ENCODE assay signal across 8 cellular contexts in the genomic region with DNA sequence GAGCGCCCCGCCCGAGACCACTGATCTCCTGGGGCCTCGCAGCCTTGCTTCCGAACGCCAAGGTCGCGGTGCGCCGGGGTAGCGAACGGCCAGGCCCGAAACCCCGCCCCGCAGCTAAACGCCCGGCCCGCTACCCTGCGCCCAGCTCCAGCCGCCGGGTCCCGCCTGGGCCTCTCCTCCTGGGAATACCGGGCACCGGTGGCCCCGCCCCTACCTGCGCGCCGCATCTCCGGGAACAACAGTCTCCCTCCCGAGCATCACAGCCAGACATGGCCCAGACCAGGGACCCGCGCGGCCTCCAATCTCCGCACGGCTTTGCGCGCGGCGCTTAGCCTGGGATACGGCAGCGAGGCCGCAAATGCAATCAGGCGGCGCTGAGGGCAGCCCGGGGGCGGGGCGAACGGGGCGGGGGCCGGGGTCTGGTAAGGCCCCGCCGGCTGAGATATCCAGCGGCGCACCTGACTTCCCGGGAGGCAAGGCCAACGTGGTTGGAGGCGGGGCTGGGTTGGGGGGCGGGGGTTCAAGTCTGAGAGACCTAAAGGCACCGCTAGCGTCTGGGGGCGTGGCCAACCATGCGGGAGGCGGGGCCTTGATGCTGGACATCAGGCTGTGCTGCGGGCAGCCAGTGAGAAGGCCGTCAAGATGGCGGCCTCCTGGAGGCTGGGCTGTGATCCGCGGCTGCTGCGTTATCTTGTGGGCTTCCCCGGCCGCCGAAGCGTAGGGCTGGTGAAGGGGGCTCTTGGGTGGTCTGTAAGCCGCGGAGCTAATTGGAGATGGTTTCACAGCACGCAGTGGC. TPM values are rescaled to one million over a fixed set of nuclear protein-coding genes. Genes with fewer than 3 reads are reported as not detected.
DNase-seq lines count a peak whose midpoint lies in the region; ATAC-seq and TF ChIP-seq lines count a peak whose summit lies in the region.

A gene with protein sequence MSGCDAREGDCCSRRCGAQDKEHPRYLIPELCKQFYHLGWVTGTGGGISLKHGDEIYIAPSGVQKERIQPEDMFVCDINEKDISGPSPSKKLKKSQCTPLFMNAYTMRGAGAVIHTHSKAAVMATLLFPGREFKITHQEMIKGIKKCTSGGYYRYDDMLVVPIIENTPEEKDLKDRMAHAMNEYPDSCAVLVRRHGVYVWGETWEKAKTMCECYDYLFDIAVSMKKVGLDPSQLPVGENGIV (minus strand): TSS at position 366 of the 796 bp plus-strand sequence. CDS start 95 bp downstream, at position 271.
A gene (plus strand): TSS at position 605 of the 796 bp plus-strand sequence. CDS start 38 bp downstream, at position 643.

- in situ Hi-C loops in transverse colon (cut with MboI; ENCODE audit: low pct_ligation_motif_present in 1 of 4, low pct_unique_long_range_greater_than_20kb in 1 of 4, low sequenced_read_pairs in 3 of 4), result no loop called here

- no peak for TF ChIP-seq EP300 in transverse colon (IDR thresholded peaks at IDR 0.05; ENCODE audit: low read depth)

- intact Hi-C loops in adrenal gland (cut with DNase I) (no loop called here), heart left ventricle (cut with DNase I) (loop anchor here in 1 of 10 donors (10.0 kb wide), 1 partner anchor 1589 kb away; no protein-coding TSS in a partner anchor), transverse colon (cut with DNase I; ENCODE audit: low total_unique reads) (no loop called here)

- H3K4me3 ChIP-seq in adrenal gland (peak within 1 kb of the TSS; percentile 88 to 95 (median 92)), heart left ventricle (peak within 1 kb of the TSS; percentile 54 to 96 (median 78)), transverse colon (peak within 1 kb of the TSS; percentile 77 to 84 (median 80))

- H3K27me3 ChIP-seq in adrenal gland (no peaks in the 10 kb centered on the region), heart left ventricle (no peaks in the 10 kb centered on the region), transverse colon (no peaks in the 10 kb centered on the region)

- WGBS in adrenal gland, 4 donors, result 0% methylated on average over 3 to 76 of the region's 76 CpGs
- WGBS in heart left ventricle, 4 donors, result 0 to 1% (median 1%) methylated on average over 34 to 76 of the region's 76 CpGs
- WGBS in transverse colon (ENCODE audit: low coverage in 1 of 2), 2 donors, result 1% methylated on average over 60 of the region's 76 CpGs; no CpG with 5 or more reads in 1 of the 2 donors

- DNase-seq in NCI-H146 treated with DMSO at 0.1 percent for 48 hours (lab: John Stamatoyannopoulos, UW; ENCODE audit: unreplicated experiment), result peak; percentile 83
- DNase-seq in T-helper 1 cell, result peak; percentile 87 to 98 (median 97)
- DNase-seq in adrenal gland, result peak; percentile 99 to 100 (median 100)
- DNase-seq in heart left ventricle, result peak; percentile 98 to 100 (median 99)
- peak; percentile 96 for DNase-seq in pons (ENCODE audit: low spot score)
- peak; percentile 99 for DNase-seq in transverse colon

- TF ChIP-seq CTCF in adrenal gland (IDR thresholded peaks at IDR 0.05) (peak in 1 of 6 experiments; percentile 5), heart left ventricle (IDR thresholded peaks at IDR 0.05) (no peak), transverse colon (IDR thresholded peaks at IDR 0.05) (no peak)

- H3K4me1 ChIP-seq in adrenal gland (replicated peaks in 1 of 2), result peaks cover 11 to 39% of the 10 kb centered on the region in 2 donors
- peaks cover 0 to 47% (median 27%) of the 10 kb centered on the region in 12 donors for H3K4me1 ChIP-seq in heart left ventricle
- peaks cover 9 to 30% (median 18%) of the 10 kb centered on the region in 4 donors for H3K4me1 ChIP-seq in transverse colon

- TF ChIP-seq POLR2A in GM15510 (IDR thresholded peaks at IDR 0.05; ENCODE audit: borderline replicate concordance, extremely low read depth, insufficient read length) (peak; percentile 97), adrenal gland (IDR thresholded peaks at IDR 0.05) (peak; percentile 96 to 98), heart left ventricle (IDR thresholded peaks at IDR 0.05) (peak; percentile 98 to 99), transverse colon (IDR thresholded peaks at IDR 0.05) (peak; percentile 94)

- no peaks in the 10 kb centered on the region for H3K9me3 ChIP-seq in adrenal gland (replicated peaks in 1 of 3)
- H3K9me3 ChIP-seq in heart left ventricle, result no peaks in the 10 kb centered on the region
- H3K9me3 ChIP-seq in transverse colon, result no peaks in the 10 kb centered on the region

- H3K36me3 ChIP-seq in adrenal gland (replicated peaks in 1 of 2) (no peaks in the 10 kb centered on the region), heart left ventricle (peaks cover 0 to 14% (median 4%) of the 10 kb centered on the region in 9 donors), transverse colon (no peaks in the 10 kb centered on the region)

- H3K27ac ChIP-seq in adrenal gland (peak within 1 kb of the TSS; percentile 94 to 97 (median 97)), heart left ventricle (peak within 1 kb of the TSS; percentile 85 to 99 (median 96)), transverse colon (peak within 1 kb of the TSS; percentile 93 to 96 (median 96))

- peak; percentile 88 for ATAC-seq in HG02884 (IDR thresholded peaks at IDR 0.05; ENCODE audit: unreplicated experiment)
- ATAC-seq in heart left ventricle, result peak; percentile 95 to 99 (median 96)

RNA-seq across cellular contexts. Expression of the first gene that starts in this region (rescaled TPM):
- total RNA-seq in adrenal gland (10 to 100 TPM; 39.4 to 61.8 (median 48.5) TPM), heart left ventricle (10 to 100 TPM; 20.8 to 35.3 (median 26.6) TPM), transverse colon (10 to 100 TPM in 3 of 4 donors, 1 to 10 TPM in 1; 9.2 to 44.3 (median 14.6) TPM)
- polyA plus RNA-seq in adrenal gland (100 to 1,000 TPM in 1 of 3 donors, 10 to 100 TPM in 2; 17.0 to 102 (median 23.5) TPM), heart left ventricle (10 to 100 TPM; 15.8 to 24.5 TPM)

RNA-seq across cellular contexts. Expression of the second gene that starts in this region (rescaled TPM):
- total RNA-seq in adrenal gland (10 to 100 TPM; 25.6 to 57.4 (median 45.6) TPM), heart left ventricle (100 to 1,000 TPM in 7 of 9 donors, 10 to 100 TPM in 2; 87.0 to 204 (median 138) TPM), transverse colon (10 to 100 TPM; 26.7 to 37.0 (median 36.7) TPM)
- polyA plus RNA-seq in adrenal gland (10 to 100 TPM; 13.9 to 79.6 (median 15.6) TPM), heart left ventricle (10 to 100 TPM; 74.0 to 94.9 TPM)

Comparison
In these comparisons a context has a peak if more than half of its experiments do, and no peak if none do; other contexts are left out.
1. Peak in every context shown above with its lines: DNase-seq, ATAC-seq, H3K4me3 ChIP-seq and H3K27ac ChIP-seq.